In genomic region chr20:23640018-23640872, GRCh38 we compare ENCODE assay signal across 1 cellular context.
A peak's percentile ranks its signal among the peaks of the same experiment; 100 is the strongest.
TF ChIP-seq lines count a peak whose summit lies in the region.

No MANE protein-coding gene starts in this region.

TF ChIP-seq in HepG2, 621 proteins besides CTCF, POLR2A, EP300 and RAD21 (continued from another document and continues in another):
- 0 out of 2 replicates have a peak, but pooled peaks have one; percentile 33 for TF ChIP-seq PRDM15 (CRISPR knock-in tag; IDR thresholded peaks at IDR 0.05)
- peak; percentile 61; the same call in 1 of the 2 replicates for TF ChIP-seq CHD4 (IDR thresholded peaks at IDR 0.05; ENCODE audit: borderline replicate concordance, low read length)
- TF ChIP-seq KDM5A (IDR thresholded peaks at IDR 0.05; ENCODE audit: borderline replicate concordance, low read length): no peak
- TF ChIP-seq HNF1A (IDR thresholded peaks at IDR 0.05; ENCODE audit: low read depth): no peak
- TF ChIP-seq HNF1A (CRISPR knock-in tag; IDR thresholded peaks at IDR 0.05; ENCODE audit: borderline replicate concordance): peak; percentile 45; the same call in 1 of the 2 replicates
- 0 out of 2 replicates have a peak, but pooled peaks have one; percentile 41 for TF ChIP-seq ZNF468 (CRISPR knock-in tag; IDR thresholded peaks at IDR 0.05)
- peak; percentile 64; the same call in 1 of the 2 replicates for TF ChIP-seq ZNF784 (CRISPR knock-in tag; IDR thresholded peaks at IDR 0.05; ENCODE audit: borderline replicate concordance)
- no peak for TF ChIP-seq ZNF7 (CRISPR knock-in tag; IDR thresholded peaks at IDR 0.05)
- peak; percentile 5; the same call in 1 of the 2 replicates for TF ChIP-seq HINFP (CRISPR knock-in tag; IDR thresholded peaks at IDR 0.05; ENCODE audit: low read depth)
- peak; percentile 29 for TF ChIP-seq NFAT5 (CRISPR knock-in tag; IDR thresholded peaks at IDR 0.05)
- 0 out of 2 replicates have a peak, but pooled peaks have one; percentile 12 for TF ChIP-seq ZNF614 (CRISPR knock-in tag; IDR thresholded peaks at IDR 0.05; ENCODE audit: borderline replicate concordance)
- no peak for TF ChIP-seq PITX1 (CRISPR knock-in tag; IDR thresholded peaks at IDR 0.05)
- TF ChIP-seq ZNF343 (CRISPR knock-in tag; IDR thresholded peaks at IDR 0.05): no peak
- TF ChIP-seq ZNF576 (CRISPR knock-in tag; IDR thresholded peaks at IDR 0.05): no peak
- TF ChIP-seq MED8 (CRISPR knock-in tag; IDR thresholded peaks at IDR 0.05; ENCODE audit: insufficient replicate concordance): peak; percentile 2
- TF ChIP-seq FIP1L1 (IDR thresholded peaks at IDR 0.05; ENCODE audit: borderline replicate concordance, insufficient read depth, low read depth, low read length): peak; percentile 73; the same call in 1 of the 2 replicates
- TF ChIP-seq ZNF34 (CRISPR knock-in tag; IDR thresholded peaks at IDR 0.05; ENCODE audit: borderline replicate concordance): 0 out of 2 replicates have a peak, but pooled peaks have one; percentile 10
- TF ChIP-seq HES4 (CRISPR knock-in tag; IDR thresholded peaks at IDR 0.05; ENCODE audit: borderline replicate concordance): 0 out of 2 replicates have a peak, but pooled peaks have one; percentile 25
- 0 out of 2 replicates have a peak, but pooled peaks have one; percentile 47 for TF ChIP-seq TBX2 (CRISPR knock-in tag; IDR thresholded peaks at IDR 0.05; ENCODE audit: borderline replicate concordance)
- 0 out of 2 replicates have a peak, but pooled peaks have one; percentile 36 for TF ChIP-seq MTERF4 (CRISPR knock-in tag; IDR thresholded peaks at IDR 0.05)
- 0 out of 2 replicates have a peak, but pooled peaks have one; percentile 2 for TF ChIP-seq CSRNP1 (CRISPR knock-in tag; IDR thresholded peaks at IDR 0.05)
- no peak for TF ChIP-seq SOX6 (IDR thresholded peaks at IDR 0.05)
- peak; percentile 62; the same call in 1 of the 2 replicates for TF ChIP-seq SOX6 (CRISPR knock-in tag; IDR thresholded peaks at IDR 0.05)
- peak; percentile 22; the same call in 1 of the 2 replicates for TF ChIP-seq SALL1 (CRISPR knock-in tag; IDR thresholded peaks at IDR 0.05)
- 0 out of 2 replicates have a peak, but pooled peaks have one; percentile 39 for TF ChIP-seq MLX (CRISPR knock-in tag; IDR thresholded peaks at IDR 0.05)
- TF ChIP-seq ARID5B (CRISPR knock-in tag; IDR thresholded peaks at IDR 0.05): peak; percentile 61; the same call in 1 of the 2 replicates
- TF ChIP-seq TEAD3 (CRISPR knock-in tag; optimal IDR thresholded peaks at IDR 0.05; ENCODE audit: borderline replicate concordance): peak; percentile 92
